In genomic region chr16:75761111-75761510, GRCh38 we compare ENCODE assay signal across 9 cellular contexts. TPM values are rescaled to one million over a fixed set of nuclear protein-coding genes. Genes with fewer than 3 reads are reported as not detected.
DNase-seq lines count a peak whose midpoint lies in the region; ATAC-seq, FAIRE-seq and TF ChIP-seq lines count a peak whose summit lies in the region.
"Had no signal": no experiment of that assay in that cellular context is flagged by ENCODE, and none has a peak within 500 bp of the region (broad histone marks: within the 10 kb centered on the region; RNA-seq: fewer than 3 reads in every experiment).

No MANE protein-coding gene starts in this region.

- no peaks in the 10 kb centered on the region for H3K36me3 ChIP-seq in GM06990 (ENCODE audit: control insufficient read depth, insufficient read depth, low read length)

- H3K4me3 ChIP-seq in GM06990 (replicated peaks; ENCODE audit: low read depth, low read length) = peak overlapping the region; percentile 23

- peaks cover 3% of the 10 kb centered on the region for H3K27me3 Mint-ChIP-seq in activated CD4-positive, alpha-beta memory T cell treated with anti-CD3 and anti-CD28 coated beads for 36 hours
- peaks cover 4% of the 10 kb centered on the region for H3K27me3 Mint-ChIP-seq in T-helper 2 cell treated with Interferon-gamma antibody and Interleukin-4, amounts not matched to agents 5 μg/mL and 100 μg/mL, for 36 hours (ENCODE audit: low read depth)

- peak overlapping the region; percentile 57 for H3K27ac Mint-ChIP-seq in activated CD4-positive, alpha-beta memory T cell treated with anti-CD3 and anti-CD28 coated beads for 36 hours
- no peak overlapping the region for H3K27ac Mint-ChIP-seq in T-helper 2 cell treated with Interferon-gamma antibody and Interleukin-4, amounts not matched to agents 5 μg/mL and 100 μg/mL, for 36 hours

- no peaks in the 10 kb centered on the region for H3K36me3 Mint-ChIP-seq in activated CD4-positive, alpha-beta memory T cell treated with anti-CD3 and anti-CD28 coated beads for 36 hours
- no peaks in the 10 kb centered on the region for H3K36me3 Mint-ChIP-seq in T-helper 2 cell treated with Interferon-gamma antibody and Interleukin-4, amounts not matched to agents 5 μg/mL and 100 μg/mL, for 36 hours (ENCODE audit: low read depth)

- intact Hi-C loops in activated CD4-positive, alpha-beta memory T cell treated with anti-CD3 and anti-CD28 coated beads for 36 hours (cut with micrococcal nuclease) = loop anchor here (1.0 to 10.0 kb wide), 4 partner anchors 66 to 526 kb away; partner anchors contain the start of gene GABARAPL2

- POLR2A ChIA-PET in activated CD4-positive, alpha-beta memory T cell treated with anti-CD3 and anti-CD28 coated beads for 36 hours (lab: Charles Lee) = no interaction called here

- H3K4me3 Mint-ChIP-seq in activated CD4-positive, alpha-beta memory T cell treated with anti-CD3 and anti-CD28 coated beads for 36 hours = no peak overlapping the region
- no peak overlapping the region for H3K4me3 Mint-ChIP-seq in T-helper 2 cell treated with Interferon-gamma antibody and Interleukin-4, amounts not matched to agents 5 μg/mL and 100 μg/mL, for 36 hours

- CTCF ChIA-PET in activated CD4-positive, alpha-beta memory T cell treated with anti-CD3 and anti-CD28 coated beads for 36 hours (lab: Charles Lee) = no interaction called here

- ATAC-seq in GM19452 (IDR thresholded peaks at IDR 0.05; ENCODE audit: unreplicated experiment) (peak; percentile 22), HG03064 (IDR thresholded peaks at IDR 0.05; ENCODE audit: low read depth, unreplicated experiment) (peak; percentile 6), GM21447 (IDR thresholded peaks at IDR 0.05; ENCODE audit: unreplicated experiment) (no peak)

- no peaks in the 10 kb centered on the region for H3K27me3 ChIP-seq in GM06990 (replicated peaks; ENCODE audit: control insufficient read depth, insufficient read depth, low read length)

- H3K9me3 Mint-ChIP-seq in activated CD4-positive, alpha-beta memory T cell treated with anti-CD3 and anti-CD28 coated beads for 36 hours = no peaks in the 10 kb centered on the region
- no peaks in the 10 kb centered on the region for H3K9me3 Mint-ChIP-seq in T-helper 2 cell treated with Interferon-gamma antibody and Interleukin-4, amounts not matched to agents 5 μg/mL and 100 μg/mL, for 36 hours

- DNase-seq in GM06990 (ENCODE audit: extremely low read depth, insufficient read length) = no peak
- DNase-seq in activated CD4-positive, alpha-beta memory T cell treated with anti-CD3 and anti-CD28 coated beads for 36 hours = peak; percentile 28
- no peak for DNase-seq in NCI-H2107 treated with DMSO at 0.1 percent for 48 hours (lab: John Stamatoyannopoulos, UW; ENCODE audit: unreplicated experiment)
- DNase-seq in urothelium cell line (ENCODE audit: low spot score) = no peak
- no peak for DNase-seq in T-helper 2 cell treated with Interferon-gamma antibody and Interleukin-4, amounts not matched to agents 5 μg/mL and 100 μg/mL, for 36 hours (ENCODE audit: low spot score)
- DNase-seq: anterior cingulate cortex had no signal

- FAIRE-seq in urothelium cell line (lab: Jason Lieb, UNC) = no peak

- peaks cover 13% of the 10 kb centered on the region for H3K4me1 Mint-ChIP-seq in activated CD4-positive, alpha-beta memory T cell treated with anti-CD3 and anti-CD28 coated beads for 36 hours (ENCODE audit: low read depth)
- peaks cover 5% of the 10 kb centered on the region for H3K4me1 Mint-ChIP-seq in T-helper 2 cell treated with Interferon-gamma antibody and Interleukin-4, amounts not matched to agents 5 μg/mL and 100 μg/mL, for 36 hours (ENCODE audit: low read depth)

- no peak for TF ChIP-seq CTCF in GM06990 (IDR thresholded peaks at IDR 0.05; ENCODE audit: insufficient read depth, low read length, poor library complexity, severe bottlenecking)

RNA-seq across cellular contexts. Expression of gene CPHXL, which starts 34.8 kb away (rescaled TPM):
- total RNA-seq in activated CD4-positive, alpha-beta memory T cell treated with anti-CD3 and anti-CD28 coated beads for 36 hours = not detected

RNA-seq across cellular contexts. Expression of gene DUXB, which starts 59.9 kb away (rescaled TPM):
- total RNA-seq in activated CD4-positive, alpha-beta memory T cell treated with anti-CD3 and anti-CD28 coated beads for 36 hours = not detected
